ENCODE assay signal across 8 cellular contexts in the genomic region with DNA sequence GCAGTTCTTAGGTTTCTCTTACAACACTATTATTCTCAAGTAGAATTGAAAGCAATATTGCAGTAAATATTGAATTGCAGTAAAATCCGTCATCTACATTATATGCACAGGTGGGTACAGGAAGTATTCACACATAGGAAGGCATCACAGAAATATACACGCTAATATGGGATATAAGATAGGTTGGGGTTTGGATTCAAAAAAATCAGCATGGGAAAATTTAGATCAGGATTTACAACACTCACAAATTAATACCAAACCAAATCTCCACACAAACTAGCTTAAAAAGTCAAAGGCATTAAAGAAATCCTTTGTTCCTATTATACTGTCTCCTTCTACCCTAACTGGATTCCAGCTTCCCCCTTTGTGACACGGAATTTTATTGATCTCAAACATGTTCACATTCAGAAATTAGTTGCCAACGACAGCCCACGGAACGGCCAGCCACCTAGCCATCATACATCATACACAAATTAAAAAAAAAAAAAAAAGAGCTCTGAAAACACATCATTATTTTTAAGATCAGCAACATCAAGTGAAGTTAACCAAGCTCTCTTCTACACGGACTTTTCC. TPM values are rescaled to one million over a fixed set of nuclear protein-coding genes. Genes with fewer than 3 reads are reported as not detected.
DNase-seq lines count a peak whose midpoint lies in the region; FAIRE-seq and TF ChIP-seq lines count a peak whose summit lies in the region.

No MANE protein-coding gene starts in this region.

- 10% methylated on average over 7 of the region's 7 CpGs; no CpG with 5 or more reads in 1 of the 2 experiments for WGBS in H1 (ENCODE audit: extremely low coverage in 1 of 2, insufficient coverage in 1 of 2, insufficient read length in 1 of 2, insufficient replicate concordance in 2 of 2, low coverage in 1 of 2, low lambda C conversion rate in 2 of 2, missing lambda C conversion rate in 1 of 2), 2 experiments

- peaks cover 8% of the 10 kb centered on the region for H3K23me2 ChIP-seq in H1 (ENCODE audit: low read depth, low read length)

- no peak overlapping the region for H2AK5ac ChIP-seq in H1 (ENCODE audit: low read depth, low read length)

- TF ChIP-seq CTCF in H1 (IDR thresholded peaks at IDR 0.05; ENCODE audit: control extremely low read depth in 1 of 3, insufficient read depth in 1 of 3, low read depth in 1 of 3, low read length in 3 of 3), result no peak
- TF ChIP-seq CTCF in nephron (IDR thresholded peaks at IDR 0.05; ENCODE audit: unreplicated experiment in 3 of 3), result no peak

- H2BK20ac ChIP-seq in H1 (ENCODE audit: low read length), result no peak overlapping the region

- no peak overlapping the region for H2BK5ac ChIP-seq in H1 (ENCODE audit: low read depth, low read length)

- FAIRE-seq in G401.6 (lab: Jason Lieb, UNC) (peak; percentile 45), H1 (lab: Jason Lieb, UNC) (no peak)

- TF ChIP-seq POLR2A in H1 (IDR thresholded peaks at IDR 0.05; ENCODE audit: control extremely low read depth in 1 of 2, low read depth in 2 of 2, low read length in 2 of 2), result no peak

- no peaks in the 10 kb centered on the region for H3K9me2 ChIP-seq in Karpas-422 (replicated peaks; ENCODE audit: insufficient read depth, low read length)

- peaks cover 37% of the 10 kb centered on the region for H3K4me1 ChIP-seq in Karpas-422 (ENCODE audit: low read length)
- H3K4me1 ChIP-seq in H1 (replicated peaks in 1 of 4; ENCODE audit: control insufficient read depth in 3 of 4, insufficient read depth in 4 of 4, low read length in 3 of 4), result peaks cover 4 to 24% (median 11%) of the 10 kb centered on the region in 4 experiments; a peak in 6 of 7 replicates

- no peak for TF ChIP-seq EP300 in H1 (IDR thresholded peaks at IDR 0.05; ENCODE audit: borderline replicate concordance in 1 of 2, low read depth in 2 of 2, low read length in 2 of 2)

- no peaks in the 10 kb centered on the region for H3K27me3 ChIP-seq in Karpas-422 (ENCODE audit: low read length)
- H3K27me3 ChIP-seq in H1 (replicated peaks in 1 of 4; ENCODE audit: control insufficient read depth in 3 of 4, extremely low read depth in 1 of 4, insufficient read depth in 3 of 4, low read length in 3 of 4), result no peaks in the 10 kb centered on the region

- H4K8ac ChIP-seq in H1 (ENCODE audit: extremely low read depth, insufficient read depth, low read length), result no peak overlapping the region

- no peak overlapping the region for H2BK120ac ChIP-seq in H1 (replicated peaks; ENCODE audit: low read depth, low read length)

- H3K27ac ChIP-seq in Karpas-422 (ENCODE audit: low read length), result no peak overlapping the region
- no peak overlapping the region for H3K27ac ChIP-seq in H1 (ENCODE audit: low read depth, low read length)

- peaks cover 74% of the 10 kb centered on the region for H3K27me3 Mint-ChIP-seq in nephron (ENCODE audit: low read depth)

- peak; percentile 39 for DNase-seq in Karpas-422
- no peak for DNase-seq in H1 (ENCODE audit: low read depth in 1 of 2, low spot score in 2 of 2)
- DNase-seq in DMS79 treated with DMSO at 0.1 percent for 48 hours (lab: John Stamatoyannopoulos, UW), result no peak
- DNase-seq in Ammon's horn (ENCODE audit: low spot score), result no peak
- no peak for DNase-seq in RPMI8226
- DNase-seq in GM19238 (ENCODE audit: insufficient read length, low spot score), result no peak

- no peak overlapping the region for H2BK15ac ChIP-seq in H1 (ENCODE audit: low read length)

- peaks cover 11% of the 10 kb centered on the region for H3K4me1 Mint-ChIP-seq in nephron

- POLR2A ChIA-PET in H1 (lab: Charles Lee; ENCODE audit: partially characterized antibody), result interaction anchor here (0.6 to 13.5 kb wide), 7 partner anchors 9 to 427 kb away, joined by 3 to 396 read pairs (median 8); a partner anchor contains a TSS

- H3K9me3 Mint-ChIP-seq in nephron, result no peaks in the 10 kb centered on the region

- peak overlapping the region; percentile 95 for H3K4me2 ChIP-seq in Karpas-422 (ENCODE audit: low read depth, low read length, poor library complexity, severe bottlenecking)
- peak overlapping the region; percentile 81 to 85 for H3K4me2 ChIP-seq in H1 (ENCODE audit: insufficient read depth in 1 of 2, low read depth in 2 of 2, low read length in 2 of 2)

- no peak overlapping the region for H3K4ac ChIP-seq in H1 (replicated peaks; ENCODE audit: insufficient read length, low read depth, low read length)

- H3K18ac ChIP-seq in H1 (ENCODE audit: extremely low read depth, low read length), result no peak overlapping the region

- no peak overlapping the region for H3K23ac ChIP-seq in H1 (ENCODE audit: insufficient read length)

- no peak overlapping the region for H3K14ac ChIP-seq in H1 (ENCODE audit: insufficient read length)

- no peaks in the 10 kb centered on the region for H3K79me2 ChIP-seq in Karpas-422 (ENCODE audit: low read length)
- H3K79me2 ChIP-seq in H1 (ENCODE audit: control insufficient read depth in 1 of 2, insufficient read depth in 2 of 2, low read length in 2 of 2), result peaks cover 2 to 65% of the 10 kb centered on the region in 2 experiments; a peak in 3 of 4 replicates

- no peak overlapping the region for H2AFZ ChIP-seq in Karpas-422 (ENCODE audit: low read length)
- H2AFZ ChIP-seq in H1 (ENCODE audit: low read length), result no peak overlapping the region

- CTCF ChIA-PET in H1 (lab: Charles Lee; ENCODE audit: partially characterized antibody), result interaction anchor here (0.5 to 17.6 kb wide), 12 partner anchors 9 to 388 kb away, joined by 3 to 1300 read pairs (median 7); a partner anchor contains a TSS

- no peak overlapping the region for H2BK12ac ChIP-seq in H1 (ENCODE audit: low read depth, low read length)

- peak overlapping the region; percentile 91 to 97 (median 97) for H3K4me3 Mint-ChIP-seq in nephron

- H3K9me3 ChIP-seq in Karpas-422 (ENCODE audit: low read length) (no peaks in the 10 kb centered on the region), H1 (ENCODE audit: insufficient read depth in 2 of 2, low read depth in 1 of 2, low read length in 1 of 2) (no peaks in the 10 kb centered on the region)

- no peak overlapping the region for H4K91ac ChIP-seq in H1 (replicated peaks; ENCODE audit: insufficient read length, low read length)

- no peak overlapping the region for H3K56ac ChIP-seq in H1 (replicated peaks; ENCODE audit: insufficient read length, low read depth, low read length)

- no peaks in the 10 kb centered on the region for H3K36me3 Mint-ChIP-seq in nephron (ENCODE audit: low read depth)

- H4K20me1 ChIP-seq in Karpas-422 (ENCODE audit: insufficient read depth, low read depth, low read length), result peaks cover 30% of the 10 kb centered on the region; the same call in 1 of the 2 replicates
- peaks cover 10 to 12% of the 10 kb centered on the region in 2 experiments for H4K20me1 ChIP-seq in H1 (replicated peaks in 1 of 2; ENCODE audit: control insufficient read depth in 1 of 2, insufficient read depth in 2 of 2, low read length in 2 of 2)

- no peaks in the 10 kb centered on the region for H3K79me1 ChIP-seq in H1 (ENCODE audit: low read depth, low read length)

- H3K9ac ChIP-seq in Karpas-422 (ENCODE audit: low read length), result no peak overlapping the region
- no peak overlapping the region for H3K9ac ChIP-seq in H1 (replicated peaks in 1 of 4; ENCODE audit: extremely low read depth in 1 of 4, low read depth in 3 of 4, low read length in 3 of 4)

- TF ChIP-seq RAD21 in H1 (IDR thresholded peaks at IDR 0.05 in 1 of 2, conservative IDR thresholded peaks at IDR 0.05 in 1 of 2; ENCODE audit: low read depth in 2 of 2, low read length in 2 of 2), result no peak

- no peaks in the 10 kb centered on the region for H3K36me3 ChIP-seq in Karpas-422 (ENCODE audit: insufficient read depth, low read length)
- H3K36me3 ChIP-seq in H1 (ENCODE audit: control insufficient read depth in 2 of 4, insufficient read depth in 4 of 4, low read length in 3 of 4), result no peaks in the 10 kb centered on the region

- no peak overlapping the region for H4K5ac ChIP-seq in H1 (ENCODE audit: insufficient read length, low read depth, low read length)

- H3K4me3 ChIP-seq in Karpas-422 (ENCODE audit: low read length) (no peak overlapping the region), H1 (ENCODE audit: extremely low read depth in 1 of 4, insufficient read depth in 2 of 4, low read depth in 3 of 4, low read length in 4 of 4) (peak overlapping the region; percentile 56 to 86 (median 73); a peak in 7 of 8 replicates)

- H3K27ac Mint-ChIP-seq in nephron, result peak overlapping the region in 2 of 3 experiments; percentile 76 to 77

TF ChIP-seq in H1, 55 proteins besides CTCF, POLR2A, EP300 and RAD21:
- no peak for TF ChIP-seq BACH1 (IDR thresholded peaks at IDR 0.05; ENCODE audit: low read length)

RNA-seq across cellular contexts. Expression of a gene that starts 2.2 kb away (rescaled TPM):
- 3.1 and 3.2 TPM in 2 replicates for total RNA-seq in Karpas-422 (2014; rRNA removed; shearing (Covaris generic); ENCODE audit: low replicate concordance)
- total RNA-seq in H1 (2021; fragmentation: NEBNext Ultra II Directional; extraction: Animal tissue kit (Norgen Biotek cat#: 25700)), result 232 and 237 TPM in 2 replicates
- polyA plus RNA-seq in H1 (2011; rRNA removed), result 77.0 and 93.2 TPM in 2 replicates
- polyA plus RNA-seq in H1 (2011; cell fraction: cytosol; rRNA removed), result 72.8 TPM
- polyA plus RNA-seq in H1 (2011; cell fraction: nucleus; rRNA removed), result 59.1 TPM
- polyA plus RNA-seq in H1 (2012, experiment 1 of 2), result 99.2 to 116 TPM (median 108 TPM) in 4 replicates
- 69.6 TPM for polyA plus RNA-seq in H1 (2012, experiment 2 of 2)
- polyA plus RNA-seq in H1 (2013, experiment 1 of 2), result 88.5 TPM
- polyA plus RNA-seq in H1 (2013, experiment 2 of 2), result 92.9 TPM
- polyA minus RNA-seq in H1 (2011; rRNA and poly(A)+ RNA removed), result 505 and 571 TPM in 2 replicates
- polyA minus RNA-seq in H1 (2011; cell fraction: cytosol; rRNA and poly(A)+ RNA removed), result 196 TPM
- 104 TPM for polyA minus RNA-seq in H1 (2011; cell fraction: nucleus; rRNA and poly(A)+ RNA removed)

RNA-seq across cellular contexts. Expression of a gene that starts 8.1 kb away (rescaled TPM):
- not detected in 2 replicates for total RNA-seq in Karpas-422 (2014; rRNA removed; shearing (Covaris generic); ENCODE audit: low replicate concordance)
- 11.4 and 11.5 TPM in 2 replicates for total RNA-seq in H1 (2021; fragmentation: NEBNext Ultra II Directional; extraction: Animal tissue kit (Norgen Biotek cat#: 25700))
- 7.8 and 8.7 TPM in 2 replicates for polyA plus RNA-seq in H1 (2011; rRNA removed)
- polyA plus RNA-seq in H1 (2011; cell fraction: cytosol; rRNA removed), result 4.7 TPM
- polyA plus RNA-seq in H1 (2011; cell fraction: nucleus; rRNA removed), result 5.7 TPM
- 5.8 to 9.0 TPM (median 7.0 TPM) in 4 replicates for polyA plus RNA-seq in H1 (2012, experiment 1 of 2)
- polyA plus RNA-seq in H1 (2012, experiment 2 of 2), result 6.6 TPM
- 15.9 TPM for polyA plus RNA-seq in H1 (2013, experiment 1 of 2)
- polyA plus RNA-seq in H1 (2013, experiment 2 of 2), result 14.8 TPM
- polyA minus RNA-seq in H1 (2011; rRNA and poly(A)+ RNA removed), result 5.5 and 6.7 TPM in 2 replicates
- 14.4 TPM for polyA minus RNA-seq in H1 (2011; cell fraction: cytosol; rRNA and poly(A)+ RNA removed)
- 5.1 TPM for polyA minus RNA-seq in H1 (2011; cell fraction: nucleus; rRNA and poly(A)+ RNA removed)

Comparison
In these comparisons a context has a peak if more than half of its experiments do, and no peak if none do; other contexts are left out.
1. RNA of a gene that starts 2.2 kb away (total RNA-seq): 232 to 237 TPM in H1; 3.1 to 3.2 TPM in Karpas-422; every median in the first group is over 10 times any median in the second.
2. RNA of a gene that starts 8.1 kb away (total RNA-seq): 11.4 to 11.5 TPM in H1; not detected in Karpas-422; every median in the first group is over 10 times any median in the second.